ENCODE assay signal across 24 cellular contexts in genomic region chr9:129309041-129309430, GRCh38.
DNase-seq lines count a peak whose midpoint lies in the region; ATAC-seq, FAIRE-seq and TF ChIP-seq lines count a peak whose summit lies in the region.
"Had no signal": no experiment of that assay in that cellular context is flagged by ENCODE, and none has a peak within 500 bp of the region (broad histone marks: within the 10 kb centered on the region; RNA-seq: fewer than 3 reads in every experiment).

No MANE protein-coding gene starts in this region.

- no peak for ATAC-seq in right lobe of liver
- no peak for ATAC-seq in HG02763 (IDR thresholded peaks at IDR 0.05; ENCODE audit: unreplicated experiment)
- ATAC-seq: CD8-positive, alpha-beta T cell; gastroesophageal sphincter; pancreas; SK-N-SH treated with all-trans-retinoic acid at 6 μM for 48 hours had no signal

- H2AFZ ChIP-seq in astrocyte (ENCODE audit: low read depth, low read length) = no peak overlapping the region

- H3K27me3 Mint-ChIP-seq in activated naive CD8-positive, alpha-beta T cell = no peaks in the 10 kb centered on the region
- H3K27me3 Mint-ChIP-seq in activated naive CD8-positive, alpha-beta T cell treated with anti-CD3 and anti-CD28 coated beads for 36 hours = no peaks in the 10 kb centered on the region
- H3K27me3 Mint-ChIP-seq in astrocyte (ENCODE audit: low read depth, unreplicated experiment) = peaks cover 13% of the 10 kb centered on the region
- H3K27me3 Mint-ChIP-seq: activated CD4-positive, alpha-beta memory T cell treated with anti-CD3 and anti-CD28 coated beads for 36 hours; stimulated activated naive CD8-positive, alpha-beta T cell treated with anti-CD3 and anti-CD28 coated beads, Interleukin-15, Interleukin-2, amounts not matched to agents 100 ng/mL and 50 ng/mL, for 24 hours had no signal

- H4K20me1 ChIP-seq in astrocyte (ENCODE audit: insufficient read depth, low read length) = no peaks in the 10 kb centered on the region

- no peaks in the 10 kb centered on the region for H3K36me3 Mint-ChIP-seq in activated naive CD8-positive, alpha-beta T cell
- H3K36me3 Mint-ChIP-seq in activated naive CD8-positive, alpha-beta T cell treated with anti-CD3 and anti-CD28 coated beads for 36 hours = no peaks in the 10 kb centered on the region
- H3K36me3 Mint-ChIP-seq in astrocyte (ENCODE audit: low read depth, unreplicated experiment) = peaks cover 5% of the 10 kb centered on the region
- H3K36me3 Mint-ChIP-seq: activated CD4-positive, alpha-beta memory T cell treated with anti-CD3 and anti-CD28 coated beads for 36 hours; CD8-positive, alpha-beta T cell had no signal

- H3K27me3 ChIP-seq in astrocyte (ENCODE audit: insufficient read depth, low read length) (no peaks in the 10 kb centered on the region), right lobe of liver (no peaks in the 10 kb centered on the region), suprapubic skin (no peaks in the 10 kb centered on the region)
- H3K27me3 ChIP-seq: BE2C, brain microvascular endothelial cell, gastroesophageal sphincter, pancreas, thyroid gland had no signal

- peaks cover 10% of the 10 kb centered on the region for H3K4me1 Mint-ChIP-seq in activated naive CD8-positive, alpha-beta T cell (ENCODE audit: low read depth)
- H3K4me1 Mint-ChIP-seq in activated naive CD8-positive, alpha-beta T cell treated with anti-CD3 and anti-CD28 coated beads for 36 hours = peaks cover 8% of the 10 kb centered on the region
- peaks cover 2% of the 10 kb centered on the region for H3K4me1 Mint-ChIP-seq in astrocyte (ENCODE audit: low read depth, unreplicated experiment)

- no peaks in the 10 kb centered on the region for H3K36me3 ChIP-seq in astrocyte (ENCODE audit: insufficient read depth, low read length)
- H3K36me3 ChIP-seq in right lobe of liver = no peaks in the 10 kb centered on the region
- H3K36me3 ChIP-seq in suprapubic skin = no peaks in the 10 kb centered on the region
- H3K36me3 ChIP-seq: BE2C, brain microvascular endothelial cell, gastroesophageal sphincter, pancreas, thyroid gland had no signal

- H3K4me2 ChIP-seq in astrocyte (ENCODE audit: low read length) = no peak overlapping the region

- CTCF ChIA-PET in HEK293T (lab: Yijun Ruan, JAX) = no interaction called here

- H3K9me3 ChIP-seq in astrocyte (ENCODE audit: insufficient read depth, low read depth, low read length) (no peaks in the 10 kb centered on the region), right lobe of liver (no peaks in the 10 kb centered on the region), suprapubic skin (no peaks in the 10 kb centered on the region)
- H3K9me3 ChIP-seq: BE2C, gastroesophageal sphincter, pancreas, thyroid gland had no signal

- TF ChIP-seq CTCF in astrocyte (IDR thresholded peaks at IDR 0.05; ENCODE audit: insufficient read depth, low read depth, low read length) (no peak), right lobe of liver (IDR thresholded peaks at IDR 0.05) (no peak), suprapubic skin (IDR thresholded peaks at IDR 0.05) (no peak)

- WGBS in right lobe of liver (ENCODE audit: insufficient coverage, low coverage, low lambda C conversion rate, missing lambda C conversion rate) = 89% methylated on average over 3 of the region's 8 CpGs
- 89% methylated on average over 8 of the region's 8 CpGs for WGBS in suprapubic skin

- TF ChIP-seq EP300 in suprapubic skin (IDR thresholded peaks at IDR 0.05) = no peak

- H3K27ac ChIP-seq in astrocyte (ENCODE audit: low read depth, low read length) (no peak overlapping the region), right lobe of liver (no peak overlapping the region), suprapubic skin (no peak overlapping the region)
- H3K27ac ChIP-seq: brain microvascular endothelial cell, gastroesophageal sphincter, pancreas, thyroid gland had no signal

- DNase-seq in activated naive CD8-positive, alpha-beta T cell treated with anti-CD3 and anti-CD28 coated beads for 36 hours = no peak
- DNase-seq in astrocyte (ENCODE audit: low read depth) (no peak), right lobe of liver (peak; percentile 9 to 28 (median 26)), suprapubic skin (ENCODE audit: low spot score in 2 of 2) (peak; percentile 11 to 37), HEK293T (ENCODE audit: extremely low spot score) (no peak)
- DNase-seq: ACHN; activated gamma-delta T cell treated with Interleukin-2 at 50 U/mL for 16 hours; BE2C; brain microvascular endothelial cell; CD8-positive, alpha-beta T cell; NCI-H1105 treated with DMSO at 0.1 percent for 48 hours; NCI-H1930; NCI-H524 treated with DMSO at 0.1 percent for 48 hours; NK-92 treated with Interleukin-12 subunit alpha and Interleukin-12 subunit beta, amount 100 ng/mL, for 24 hours; retina; thyroid gland had no signal

- no peak overlapping the region for H3K9ac ChIP-seq in astrocyte (ENCODE audit: low read length)

- H3K4me3 ChIP-seq in astrocyte (ENCODE audit: insufficient read depth, low read depth, low read length) (no peak overlapping the region), right lobe of liver (no peak overlapping the region), suprapubic skin (no peak overlapping the region)
- H3K4me3 ChIP-seq: gastroesophageal sphincter, pancreas, thyroid gland had no signal

- no peaks in the 10 kb centered on the region for H3K4me1 ChIP-seq in astrocyte (ENCODE audit: insufficient read depth, low read length)
- H3K4me1 ChIP-seq in right lobe of liver = no peaks in the 10 kb centered on the region
- no peaks in the 10 kb centered on the region for H3K4me1 ChIP-seq in suprapubic skin
- H3K4me1 ChIP-seq: BE2C, gastroesophageal sphincter, pancreas, thyroid gland had no signal

- H3K79me2 ChIP-seq in astrocyte (ENCODE audit: insufficient read depth, low read length) = no peaks in the 10 kb centered on the region

- TF ChIP-seq POLR2A in right lobe of liver (IDR thresholded peaks at IDR 0.05) (no peak), suprapubic skin (IDR thresholded peaks at IDR 0.05) (no peak)

- FAIRE-seq in astrocyte (lab: Jason Lieb, UNC) = no peak
- FAIRE-seq: pancreas had no signal

- H3K9me3 Mint-ChIP-seq in activated naive CD8-positive, alpha-beta T cell (ENCODE audit: low read depth) = no peaks in the 10 kb centered on the region
- no peaks in the 10 kb centered on the region for H3K9me3 Mint-ChIP-seq in activated naive CD8-positive, alpha-beta T cell treated with anti-CD3 and anti-CD28 coated beads for 36 hours
- H3K9me3 Mint-ChIP-seq in astrocyte (ENCODE audit: unreplicated experiment) = peaks cover 11% of the 10 kb centered on the region
- H3K9me3 Mint-ChIP-seq: activated CD4-positive, alpha-beta memory T cell treated with anti-CD3 and anti-CD28 coated beads for 36 hours; CD8-positive, alpha-beta T cell; stimulated activated naive CD8-positive, alpha-beta T cell treated with anti-CD3 and anti-CD28 coated beads, Interleukin-15, Interleukin-2, amounts not matched to agents 100 ng/mL and 50 ng/mL, for 24 hours; T-helper 1 cell treated with Interleukin-12 subunit alpha and Interleukin-12 subunit beta and Interleukin-4 antibody, amounts not matched to agents 30 μg/mL and 1 μg/mL, for 36 hours had no signal

- POLR2A ChIA-PET in HEK293T (lab: Yijun Ruan, JAX) = interaction anchor here (1.0 kb wide), 1 partner anchor 11 kb away, joined by 3 read pairs; no protein-coding TSS in a partner anchor

- peak overlapping the region; percentile 54 for H3K27ac Mint-ChIP-seq in activated naive CD8-positive, alpha-beta T cell
- no peak overlapping the region for H3K27ac Mint-ChIP-seq in activated naive CD8-positive, alpha-beta T cell treated with anti-CD3 and anti-CD28 coated beads for 36 hours
- peak overlapping the region; percentile 62 for H3K27ac Mint-ChIP-seq in astrocyte (ENCODE audit: unreplicated experiment)
- H3K27ac Mint-ChIP-seq: activated CD4-positive, alpha-beta memory T cell treated with anti-CD3 and anti-CD28 coated beads for 36 hours; CD8-positive, alpha-beta T cell; stimulated activated naive CD8-positive, alpha-beta T cell treated with anti-CD3 and anti-CD28 coated beads, Interleukin-15, Interleukin-2, amounts not matched to agents 100 ng/mL and 50 ng/mL, for 24 hours; T-helper 1 cell treated with Interleukin-12 subunit alpha and Interleukin-12 subunit beta and Interleukin-4 antibody, amounts not matched to agents 30 μg/mL and 1 μg/mL, for 36 hours had no signal

- intact Hi-C loops in right lobe of liver (cut with DNase I) = no loop called here

- H3K4me3 Mint-ChIP-seq in activated naive CD8-positive, alpha-beta T cell = no peak overlapping the region
- H3K4me3 Mint-ChIP-seq in activated naive CD8-positive, alpha-beta T cell treated with anti-CD3 and anti-CD28 coated beads for 36 hours = no peak overlapping the region
- H3K4me3 Mint-ChIP-seq in astrocyte (ENCODE audit: unreplicated experiment) = no peak overlapping the region
- H3K4me3 Mint-ChIP-seq: activated CD4-positive, alpha-beta memory T cell treated with anti-CD3 and anti-CD28 coated beads for 36 hours; CD8-positive, alpha-beta T cell; stimulated activated naive CD8-positive, alpha-beta T cell treated with anti-CD3 and anti-CD28 coated beads, Interleukin-15, Interleukin-2, amounts not matched to agents 100 ng/mL and 50 ng/mL, for 24 hours; T-helper 1 cell treated with Interleukin-12 subunit alpha and Interleukin-12 subunit beta and Interleukin-4 antibody, amounts not matched to agents 30 μg/mL and 1 μg/mL, for 36 hours had no signal

TF ChIP-seq in HEK293T, 16 proteins besides CTCF, POLR2A, EP300 and RAD21:
- TF ChIP-seq HDGF (IDR thresholded peaks at IDR 0.05; ENCODE audit: borderline replicate concordance) (no peak), FOXM1 (IDR thresholded peaks at IDR 0.05; ENCODE audit: borderline replicate concordance) (no peak), NFRKB (IDR thresholded peaks at IDR 0.05) (no peak), SUZ12 (IDR thresholded peaks at IDR 0.05) (no peak), ZNF384 (IDR thresholded peaks at IDR 0.05) (no peak), SP1 (IDR thresholded peaks at IDR 0.05) (no peak), ELF4 (IDR thresholded peaks at IDR 0.05) (no peak), PKNOX1 (IDR thresholded peaks at IDR 0.05) (no peak)

Comparison
In these comparisons a context has a peak if more than half of its experiments do, and no peak if none do; other contexts are left out.
1. DNase-seq: peak in right lobe of liver (3 of 3) and suprapubic skin (2 of 2); none in activated naive CD8-positive, alpha-beta T cell treated with anti-CD3 and anti-CD28 coated beads for 36 hours (single experiment), astrocyte (single experiment) and HEK293T (single experiment).